Comparison of ENCODE assay signal across 2 cellular contexts in the genomic region with DNA sequence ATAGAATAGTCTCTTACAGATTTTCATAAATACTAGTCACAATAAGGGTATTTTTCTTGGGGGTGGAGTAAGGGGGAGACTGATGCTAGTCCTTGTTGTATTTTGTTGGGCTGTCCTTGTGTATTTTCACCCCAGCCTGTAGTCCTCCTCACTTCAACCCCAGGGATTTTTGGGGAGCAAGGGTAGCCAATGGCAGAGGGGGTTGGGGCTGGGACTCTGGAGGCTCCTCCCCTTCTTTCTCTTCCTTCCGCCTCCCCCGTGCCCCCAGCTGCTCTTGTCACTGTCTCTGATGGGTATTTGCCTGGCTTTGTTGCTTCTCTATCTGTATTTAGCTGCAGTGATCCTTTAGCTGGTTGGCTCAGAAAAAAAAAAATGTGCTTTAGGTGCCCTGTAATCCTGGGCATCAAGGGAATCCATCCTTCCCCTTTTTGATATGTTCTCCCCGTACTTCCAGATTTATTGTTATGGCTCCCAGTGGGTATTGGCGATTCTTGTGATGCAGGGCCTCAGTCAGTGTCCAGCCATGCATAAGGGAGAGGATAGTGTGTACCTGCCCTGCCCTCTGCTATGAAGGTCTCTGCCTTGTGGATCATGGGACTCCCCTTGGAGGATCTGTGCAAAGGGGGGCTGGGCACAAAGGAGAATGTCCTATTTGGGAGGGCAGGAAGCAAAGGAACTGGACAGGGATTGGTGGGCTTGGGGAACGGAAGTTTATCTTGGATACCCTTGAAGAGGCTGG.
TF ChIP-seq lines count a peak whose summit lies in the region.

No MANE protein-coding gene starts in this region.

TF ChIP-seq in SK-N-SH treated with all-trans-retinoic acid at 6 μM for 48 hours, 23 proteins besides CTCF, POLR2A, EP300 and RAD21 (continued from another document):
- TF ChIP-seq, protein P1, sequence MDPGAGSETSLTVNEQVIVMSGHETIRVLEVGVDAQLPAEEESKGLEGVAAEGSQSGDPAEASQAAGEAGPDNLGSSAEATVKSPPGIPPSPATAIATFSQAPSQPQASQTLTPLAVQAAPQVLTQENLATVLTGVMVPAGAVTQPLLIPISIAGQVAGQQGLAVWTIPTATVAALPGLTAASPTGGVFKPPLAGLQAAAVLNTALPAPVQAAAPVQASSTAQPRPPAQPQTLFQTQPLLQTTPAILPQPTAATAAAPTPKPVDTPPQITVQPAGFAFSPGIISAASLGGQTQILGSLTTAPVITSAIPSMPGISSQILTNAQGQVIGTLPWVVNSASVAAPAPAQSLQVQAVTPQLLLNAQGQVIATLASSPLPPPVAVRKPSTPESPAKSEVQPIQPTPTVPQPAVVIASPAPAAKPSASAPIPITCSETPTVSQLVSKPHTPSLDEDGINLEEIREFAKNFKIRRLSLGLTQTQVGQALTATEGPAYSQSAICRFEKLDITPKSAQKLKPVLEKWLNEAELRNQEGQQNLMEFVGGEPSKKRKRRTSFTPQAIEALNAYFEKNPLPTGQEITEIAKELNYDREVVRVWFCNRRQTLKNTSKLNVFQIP (CRISPR knock-in tag; IDR thresholded peaks at IDR 0.05; ENCODE audit: borderline replicate concordance, low read depth) = no peak

TF ChIP-seq in SK-N-SH, 30 proteins besides CTCF, POLR2A, EP300 and RAD21 (continued from another document):
- TF ChIP-seq POLR2AphosphoS5 (IDR thresholded peaks at IDR 0.05; ENCODE audit: low read depth, low read length) (no peak), FOXM1 (IDR thresholded peaks at IDR 0.05; ENCODE audit: low read depth) (no peak), MEF2A (IDR thresholded peaks at IDR 0.05; ENCODE audit: borderline replicate concordance, low read depth) (no peak)
